9 cellular contexts compared by ENCODE assay signal in the genomic region with DNA sequence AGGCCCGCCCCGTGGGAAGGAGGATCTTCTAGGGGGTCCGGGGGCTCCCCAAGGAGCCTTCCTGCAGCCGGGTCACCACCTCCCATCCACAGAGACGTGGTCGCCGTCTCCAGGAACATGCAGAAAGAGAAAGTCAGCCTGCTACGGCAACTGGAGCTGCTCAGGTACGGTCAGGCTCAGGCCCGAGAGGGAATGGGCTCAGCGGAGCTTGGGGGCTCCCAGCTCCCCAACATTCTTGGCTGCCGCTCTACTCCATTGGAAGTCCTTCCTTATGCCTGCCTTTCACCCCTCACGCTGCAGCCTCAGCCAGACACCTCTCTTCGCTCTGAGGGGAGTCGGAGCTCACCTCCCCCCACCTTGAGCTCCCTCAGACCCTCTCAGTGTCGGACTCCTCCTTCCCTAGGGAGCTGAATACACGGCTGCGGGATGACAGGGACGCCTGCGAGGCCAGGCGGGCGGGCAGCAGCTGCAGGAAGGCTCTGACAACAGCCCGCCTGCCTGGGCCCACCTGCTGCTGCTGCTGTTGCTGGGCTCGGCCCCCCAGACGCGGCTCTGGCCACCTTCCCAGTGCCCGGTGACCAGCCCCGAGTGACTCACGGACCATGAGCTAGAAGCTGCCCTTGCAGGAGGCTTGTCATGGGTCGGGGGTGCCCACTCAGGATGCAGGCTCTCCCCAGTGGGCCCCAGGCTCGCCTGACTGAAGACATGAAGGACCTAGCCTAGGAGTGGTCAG. TPM values are rescaled to one million over a fixed set of nuclear protein-coding genes. Genes with fewer than 3 reads are reported as not detected.
A peak's percentile ranks its signal among the peaks of the same experiment; 100 is the strongest.
DNase-seq lines count a peak whose midpoint lies in the region; TF ChIP-seq lines count a peak whose summit lies in the region.
"Had no signal": no experiment of that assay in that cellular context is flagged by ENCODE, and none has a peak within 500 bp of the region (broad histone marks: within the 10 kb centered on the region; RNA-seq: fewer than 3 reads in every experiment).

No MANE protein-coding gene starts in this region.

- peaks cover 20% of the 10 kb centered on the region for H3K4me1 ChIP-seq in endodermal cell (ENCODE audit: control insufficient read depth, insufficient read depth, low read length)

- H3K4me3 ChIP-seq in endodermal cell (ENCODE audit: low read length) (no peak overlapping the region), skeletal muscle cell (ENCODE audit: low read depth, low read length) (peak overlapping the region; percentile 42)

- H3K4me3 Mint-ChIP-seq in activated CD4-positive, alpha-beta T cell treated with anti-CD3 and anti-CD28 coated beads, Interleukin-2, amount 10 ng/mL, durations not matched to agents 24 days and 14 days = peak overlapping the region; percentile 53
- H3K4me3 Mint-ChIP-seq in endodermal cell = peak overlapping the region; percentile 59

- no peak overlapping the region for H3K27ac ChIP-seq in endodermal cell (ENCODE audit: low read depth, low read length)

- peaks cover under 1% of the 10 kb centered on the region for H3K36me3 ChIP-seq in endodermal cell (ENCODE audit: control insufficient read depth, insufficient read depth, low read length)

- intact Hi-C loops in activated CD4-positive, alpha-beta T cell treated with anti-CD3 and anti-CD28 coated beads, Interleukin-2, amount 10 ng/mL, durations not matched to agents 24 days and 14 days (cut with micrococcal nuclease) = no loop called here

- H3K27me3 ChIP-seq in endodermal cell (ENCODE audit: control insufficient read depth, insufficient read depth, low read length, poor library complexity, severe bottlenecking) = peaks cover 53% of the 10 kb centered on the region

- no peak for DNase-seq in activated CD4-positive, alpha-beta T cell treated with anti-CD3 and anti-CD28 coated beads, Interleukin-2, amount 10 ng/mL, durations not matched to agents 24 days and 14 days
- DNase-seq in activated CD4-positive, alpha-beta T cell treated with anti-CD3 and anti-CD28 coated beads, Interleukin-2, amount 50 U/mL, for 48 hours = no peak
- peak; percentile 75 for DNase-seq in M059J (ENCODE audit: low read depth)
- no peak for DNase-seq in endodermal cell
- DNase-seq in skeletal muscle cell (ENCODE audit: low read depth) = no peak
- DNase-seq in amygdala (lab: John Stamatoyannopoulos, UW) = no peak
- DNase-seq in kidney glomerular epithelial cell (lab: John Stamatoyannopoulos, UW) = no peak
- no peak for DNase-seq in NCI-H345 (lab: John Stamatoyannopoulos, UW)
- DNase-seq: cerebellar nuclear complex had no signal

- 14 to 33% methylated on average over 9 to 31 of the region's 31 CpGs for WGBS in endodermal cell (ENCODE audit: insufficient coverage in 1 of 2, insufficient read length in 1 of 2), 2 experiments

- peak overlapping the region; percentile 52 for H3K27ac Mint-ChIP-seq in activated CD4-positive, alpha-beta T cell treated with anti-CD3 and anti-CD28 coated beads, Interleukin-2, amount 10 ng/mL, durations not matched to agents 24 days and 14 days
- H3K27ac Mint-ChIP-seq in endodermal cell = no peak overlapping the region

- peaks cover 44% of the 10 kb centered on the region for H3K27me3 Mint-ChIP-seq in activated CD4-positive, alpha-beta T cell treated with anti-CD3 and anti-CD28 coated beads, Interleukin-2, amount 10 ng/mL, durations not matched to agents 24 days and 14 days
- H3K27me3 Mint-ChIP-seq in endodermal cell (ENCODE audit: insufficient read depth) = peaks cover 50% of the 10 kb centered on the region

- peaks cover 32% of the 10 kb centered on the region for H3K4me1 Mint-ChIP-seq in activated CD4-positive, alpha-beta T cell treated with anti-CD3 and anti-CD28 coated beads, Interleukin-2, amount 10 ng/mL, durations not matched to agents 24 days and 14 days
- H3K4me1 Mint-ChIP-seq in endodermal cell = peaks cover 24% of the 10 kb centered on the region

- TF ChIP-seq CTCF in endodermal cell (conservative IDR thresholded peaks at IDR 0.05) = no peak

- no peaks in the 10 kb centered on the region for H3K9me3 ChIP-seq in endodermal cell (ENCODE audit: control insufficient read depth, low read length)

- no peak overlapping the region for H3K9ac ChIP-seq in endodermal cell (ENCODE audit: extremely low read depth, low read length, poor library complexity, severe bottlenecking)

- H3K9me3 Mint-ChIP-seq in activated CD4-positive, alpha-beta T cell treated with anti-CD3 and anti-CD28 coated beads, Interleukin-2, amount 10 ng/mL, durations not matched to agents 24 days and 14 days = no peaks in the 10 kb centered on the region
- H3K9me3 Mint-ChIP-seq in endodermal cell = no peaks in the 10 kb centered on the region

- no peaks in the 10 kb centered on the region for H3K36me3 Mint-ChIP-seq in activated CD4-positive, alpha-beta T cell treated with anti-CD3 and anti-CD28 coated beads, Interleukin-2, amount 10 ng/mL, durations not matched to agents 24 days and 14 days (ENCODE audit: low read depth)
- peaks cover 2% of the 10 kb centered on the region for H3K36me3 Mint-ChIP-seq in endodermal cell (ENCODE audit: low read depth)

RNA-seq across cellular contexts. Expression of a gene that starts 1.5 kb away (rescaled TPM):
- total RNA-seq in activated CD4-positive, alpha-beta T cell treated with anti-CD3 and anti-CD28 coated beads, Interleukin-2, amount 10 ng/mL, durations not matched to agents 24 days and 14 days = 81.0 and 87.3 TPM in 2 replicates
- 588 and 642 TPM in 2 replicates for total RNA-seq in M059J (2014; rRNA removed; shearing (Covaris generic))
- total RNA-seq in endodermal cell = 100 to 1,000 TPM; 139 to 165 TPM
- polyA plus RNA-seq in endodermal cell (2013, experiment 1 of 2) = 153 TPM
- 149 TPM for polyA plus RNA-seq in endodermal cell (2013, experiment 2 of 2)

RNA-seq across cellular contexts. Expression of a gene that starts 3.6 kb away (rescaled TPM):
- total RNA-seq in activated CD4-positive, alpha-beta T cell treated with anti-CD3 and anti-CD28 coated beads, Interleukin-2, amount 10 ng/mL, durations not matched to agents 24 days and 14 days = 1.5 and 3.0 TPM in 2 replicates
- total RNA-seq in M059J (2014; rRNA removed; shearing (Covaris generic)) = 2.1 and 9.6 TPM in 2 replicates
- total RNA-seq in endodermal cell = 10 to 100 TPM; 22.3 to 28.1 TPM
- 9.0 TPM for polyA plus RNA-seq in endodermal cell (2013, experiment 1 of 2)
- polyA plus RNA-seq in endodermal cell (2013, experiment 2 of 2) = 6.2 TPM

RNA-seq across cellular contexts. Expression of a gene that starts 11.0 kb away (rescaled TPM):
- 113 and 117 TPM in 2 replicates for total RNA-seq in activated CD4-positive, alpha-beta T cell treated with anti-CD3 and anti-CD28 coated beads, Interleukin-2, amount 10 ng/mL, durations not matched to agents 24 days and 14 days
- 147 and 201 TPM in 2 replicates for total RNA-seq in M059J (2014; rRNA removed; shearing (Covaris generic))
- total RNA-seq in endodermal cell = 100 to 1,000 TPM; 139 to 148 TPM
- polyA plus RNA-seq in endodermal cell (2013, experiment 1 of 2) = 111 TPM
- polyA plus RNA-seq in endodermal cell (2013, experiment 2 of 2) = 114 TPM

RNA-seq across cellular contexts. Expression of a gene that starts 11.4 kb away (rescaled TPM):
- total RNA-seq in activated CD4-positive, alpha-beta T cell treated with anti-CD3 and anti-CD28 coated beads, Interleukin-2, amount 10 ng/mL, durations not matched to agents 24 days and 14 days = 14.8 and 15.1 TPM in 2 replicates
- 207 and 240 TPM in 2 replicates for total RNA-seq in M059J (2014; rRNA removed; shearing (Covaris generic))
- 10 to 100 TPM; 56.8 to 71.1 TPM for total RNA-seq in endodermal cell
- 51.9 TPM for polyA plus RNA-seq in endodermal cell (2013, experiment 1 of 2)
- 47.2 TPM for polyA plus RNA-seq in endodermal cell (2013, experiment 2 of 2)

RNA-seq across cellular contexts. Expression of a gene that starts 12.6 kb away (rescaled TPM):
- total RNA-seq in activated CD4-positive, alpha-beta T cell treated with anti-CD3 and anti-CD28 coated beads, Interleukin-2, amount 10 ng/mL, durations not matched to agents 24 days and 14 days = 55.0 and 56.4 TPM in 2 replicates
- 27.8 and 50.0 TPM in 2 replicates for total RNA-seq in M059J (2014; rRNA removed; shearing (Covaris generic))
- 10 to 100 TPM; 77.0 to 77.6 TPM for total RNA-seq in endodermal cell
- polyA plus RNA-seq in endodermal cell (2013, experiment 1 of 2) = 35.9 TPM
- polyA plus RNA-seq in endodermal cell (2013, experiment 2 of 2) = 30.1 TPM
